In genomic region chr4:70768301-70768948, GRCh38 we compare ENCODE assay signal across 14 cellular contexts.
"Had no signal": no experiment of that assay in that cellular context is flagged by ENCODE, and none has a peak within 500 bp of the region (broad histone marks: within the 10 kb centered on the region; RNA-seq: fewer than 3 reads in every experiment).

No MANE protein-coding gene starts in this region.

- H3K9me3 ChIP-seq: breast epithelium, esophagus muscularis mucosa, gastrocnemius medialis, left ventricle myocardium inferior, thyroid gland had no signal

- H3K4me1 ChIP-seq: breast epithelium, esophagus muscularis mucosa, gastrocnemius medialis had no signal

- H3K27me3 Mint-ChIP-seq: activated B cell treated with CpG ODN at 0.5 μM for 24 hours; activated CD4-positive, alpha-beta T cell treated with anti-CD3 and anti-CD28 coated beads, Interleukin-2, amount 10 ng/mL, durations not matched to agents 7 days and 5 days; T-helper 17 cell had no signal

- H3K9me3 Mint-ChIP-seq: activated B cell treated with CpG ODN at 0.5 μM for 24 hours; activated CD4-positive, alpha-beta T cell treated with anti-CD3 and anti-CD28 coated beads, Interleukin-2, amount 10 ng/mL, durations not matched to agents 7 days and 5 days; activated naive CD4-positive, alpha-beta T cell treated with anti-CD3 and anti-CD28 coated beads, Interleukin-2, amount 50 U/mL, for 72 hours; nephron progenitor cell had no signal

- H3K27me3 ChIP-seq: breast epithelium, esophagus muscularis mucosa, gastrocnemius medialis, thyroid gland had no signal

- ATAC-seq: activated naive CD4-positive, alpha-beta T cell treated with anti-CD3 and anti-CD28 coated beads, Interleukin-2, amount 50 U/mL, for 72 hours; gastrocnemius medialis; T-helper 17 cell had no signal

- H3K27ac ChIP-seq: breast epithelium, esophagus muscularis mucosa, gastrocnemius medialis, left ventricle myocardium inferior, thyroid gland had no signal

- H3K4me3 Mint-ChIP-seq: activated B cell treated with CpG ODN at 0.5 μM for 24 hours; activated CD4-positive, alpha-beta T cell treated with anti-CD3 and anti-CD28 coated beads, Interleukin-2, amount 10 ng/mL, durations not matched to agents 7 days and 5 days; nephron progenitor cell; T-helper 17 cell had no signal

- H3K27ac Mint-ChIP-seq: activated B cell treated with CpG ODN at 0.5 μM for 24 hours; activated CD4-positive, alpha-beta T cell treated with anti-CD3 and anti-CD28 coated beads, Interleukin-2, amount 10 ng/mL, durations not matched to agents 7 days and 5 days; activated naive CD4-positive, alpha-beta T cell treated with anti-CD3 and anti-CD28 coated beads, Interleukin-2, amount 50 U/mL, for 72 hours; nephron progenitor cell; T-helper 17 cell had no signal

- H3K4me1 Mint-ChIP-seq: nephron progenitor cell, T-helper 17 cell had no signal

- DNase-seq: activated B cell treated with CpG ODN at 0.5 μM for 24 hours; activated CD4-positive, alpha-beta T cell treated with anti-CD3 and anti-CD28 coated beads, Interleukin-2, amount 10 ng/mL, durations not matched to agents 7 days and 5 days; activated effector memory CD4-positive, alpha-beta T cell treated with Interleukin-2 at 50 U/mL for 16 hours; amniotic stem cell; gastrocnemius medialis; left ventricle myocardium inferior; mesenchymal stem cell; nephron progenitor cell; stimulated activated CD4-positive, alpha-beta T cell treated with anti-CD3 and anti-CD28 coated beads, Interleukin-15, amount 100 ng/mL, for 24 hours; T-helper 17 cell; thyroid gland had no signal

- H3K4me3 ChIP-seq: breast epithelium, esophagus muscularis mucosa, gastrocnemius medialis, left ventricle myocardium inferior, thyroid gland had no signal
